ENCODE assay signal across 1 cellular context in the genomic region with DNA sequence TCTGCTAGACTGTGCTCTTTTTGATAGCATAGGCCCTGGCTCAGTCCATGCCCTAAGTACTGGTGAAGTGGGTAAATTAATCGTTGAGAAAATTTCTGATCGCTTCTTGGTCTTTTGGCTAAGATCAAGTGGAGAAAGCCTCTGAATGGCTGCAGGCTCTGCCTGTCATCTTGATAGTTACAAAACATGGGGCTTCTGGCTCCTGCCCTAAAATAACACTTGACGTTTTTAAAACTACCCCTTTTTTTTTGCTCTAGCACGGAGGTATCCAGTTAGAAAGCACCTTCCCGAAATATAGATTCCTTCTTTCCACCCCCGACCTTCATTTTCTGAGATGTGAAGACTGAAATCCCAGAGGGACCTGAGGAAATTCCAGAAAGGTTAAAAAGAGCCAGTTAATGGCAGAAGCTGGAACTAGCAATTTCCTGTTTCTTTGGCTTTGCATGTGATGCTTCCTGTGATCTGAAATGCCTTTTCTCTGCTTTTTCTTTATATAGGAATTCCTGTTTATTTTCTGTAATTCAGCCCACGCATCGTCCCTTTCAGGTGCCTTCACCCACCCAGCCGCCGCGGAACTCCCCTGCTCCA.
TF ChIP-seq lines count a peak whose summit lies in the region.

No MANE protein-coding gene starts in this region.

TF ChIP-seq in GM12878, 131 proteins besides CTCF, POLR2A, EP300 and RAD21:
- TF ChIP-seq CREB1 (IDR thresholded peaks at IDR 0.05; ENCODE audit: low read depth), result no peak
- TF ChIP-seq, protein P1, sequence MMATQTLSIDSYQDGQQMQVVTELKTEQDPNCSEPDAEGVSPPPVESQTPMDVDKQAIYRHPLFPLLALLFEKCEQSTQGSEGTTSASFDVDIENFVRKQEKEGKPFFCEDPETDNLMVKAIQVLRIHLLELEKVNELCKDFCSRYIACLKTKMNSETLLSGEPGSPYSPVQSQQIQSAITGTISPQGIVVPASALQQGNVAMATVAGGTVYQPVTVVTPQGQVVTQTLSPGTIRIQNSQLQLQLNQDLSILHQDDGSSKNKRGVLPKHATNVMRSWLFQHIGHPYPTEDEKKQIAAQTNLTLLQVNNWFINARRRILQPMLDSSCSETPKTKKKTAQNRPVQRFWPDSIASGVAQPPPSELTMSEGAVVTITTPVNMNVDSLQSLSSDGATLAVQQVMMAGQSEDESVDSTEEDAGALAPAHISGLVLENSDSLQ (IDR thresholded peaks at IDR 0.05), result peak; percentile 35; the same call in 1 of the 2 replicates
